28 cellular contexts compared by ENCODE assay signal in the genomic region with DNA sequence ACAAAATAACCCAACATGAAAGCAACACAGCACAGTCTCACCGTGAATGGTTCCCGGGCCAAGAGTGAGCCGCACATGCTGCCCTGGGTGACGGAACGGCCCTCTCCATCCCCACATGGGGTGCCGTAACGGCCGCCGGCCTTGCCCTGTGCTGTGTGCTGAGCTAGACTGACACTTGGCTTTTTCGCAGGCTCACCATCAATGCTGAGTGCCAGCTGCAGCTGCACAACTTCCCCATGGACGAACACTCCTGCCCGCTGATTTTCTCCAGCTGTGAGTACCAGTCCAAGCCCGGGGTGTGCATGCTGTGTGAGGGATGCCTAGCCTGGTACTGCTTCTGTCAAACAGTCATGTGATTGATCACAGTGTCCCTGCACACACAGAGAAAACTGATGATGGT.
DNase-seq lines count a peak whose midpoint lies in the region; ATAC-seq and TF ChIP-seq lines count a peak whose summit lies in the region.
"Had no signal": no experiment of that assay in that cellular context is flagged by ENCODE, and none has a peak within 500 bp of the region (broad histone marks: within the 10 kb centered on the region; RNA-seq: fewer than 3 reads in every experiment).

No MANE protein-coding gene starts in this region.

- no peaks in the 10 kb centered on the region for H3K4me1 Mint-ChIP-seq in T-helper 2 cell treated with Interferon-gamma antibody and Interleukin-4, amounts not matched to agents 5 μg/mL and 100 μg/mL, for 36 hours (ENCODE audit: low read depth)
- H3K4me1 Mint-ChIP-seq: activated CD4-positive, alpha-beta T cell treated with anti-CD3 and anti-CD28 coated beads, Interleukin-2, amount 10 ng/mL, durations not matched to agents 7 days and 5 days; stimulated activated effector memory CD8-positive, alpha-beta T cell treated with anti-CD3 and anti-CD28 coated beads, Interleukin-12 subunit alpha, Interleukin-12 subunit beta, amount 100 ng/mL, for 72 hours; T-helper 17 cell had no signal

- no peak for TF ChIP-seq CTCF in dorsolateral prefrontal cortex (IDR thresholded peaks at IDR 0.05 in 54 of 56, conservative IDR thresholded peaks at IDR 0.05 in 2 of 56; ENCODE audit: low read depth in 1 of 56, partially characterized antibody in 56 of 56)

- DNase-seq in AG08395 (ENCODE audit: low spot score) (peak; percentile 10), NCI-H1417 treated with DMSO at 0.1 percent for 48 hours (lab: John Stamatoyannopoulos, UW) (peak; percentile 14), dorsolateral prefrontal cortex (peak in 8 of 10 donors; percentile 28 to 66 (median 55)), nucleus accumbens (lab: John Stamatoyannopoulos, UW) (peak in 29 of 56 donors; percentile 5 to 64 (median 28)), T1000 (lab: John Stamatoyannopoulos, UW) (no peak), T-helper 9 cell (no peak)
- DNase-seq in T-helper 2 cell treated with Interferon-gamma antibody and Interleukin-4, amounts not matched to agents 5 μg/mL and 100 μg/mL, for 36 hours (ENCODE audit: low spot score), result no peak
- DNase-seq: ACHN; activated CD4-positive, alpha-beta T cell treated with anti-CD3 and anti-CD28 coated beads, Interleukin-2, amount 10 ng/mL, durations not matched to agents 7 days and 5 days; activated naive CD4-positive, alpha-beta T cell treated with anti-CD3 and anti-CD28 coated beads for 36 hours; activated T-cell treated with anti-CD3 and anti-CD28 coated beads, Interleukin-2, amount 50 U/mL, for 72 hours; aorta; Caco-2; dermis blood vessel endothelial cell; DMS79 treated with DMSO at 0.1 percent for 48 hours; H9; mammary epithelial cell; NCI-H2029 treated with DMSO at 0.1 percent for 48 hours; NCI-H510A; stimulated activated CD4-positive, alpha-beta T cell treated with anti-CD3 and anti-CD28 coated beads, Interleukin-2, amount 100 ng/mL, for 48 hours; T-helper 17 cell; testis had no signal

- H3K4me3 Mint-ChIP-seq in T-helper 2 cell treated with Interferon-gamma antibody and Interleukin-4, amounts not matched to agents 5 μg/mL and 100 μg/mL, for 36 hours, result no peak overlapping the region
- H3K4me3 Mint-ChIP-seq: activated CD4-positive, alpha-beta T cell treated with anti-CD3 and anti-CD28 coated beads, Interleukin-2, amount 10 ng/mL, durations not matched to agents 7 days and 5 days; activated naive CD4-positive, alpha-beta T cell treated with anti-CD3 and anti-CD28 coated beads for 36 hours; activated T-cell treated with anti-CD3 and anti-CD28 coated beads, Interleukin-2, amount 50 U/mL, for 72 hours; H9; stimulated activated effector memory CD8-positive, alpha-beta T cell treated with anti-CD3 and anti-CD28 coated beads, Interleukin-12 subunit alpha, Interleukin-12 subunit beta, amount 100 ng/mL, for 72 hours; T-helper 17 cell had no signal

- ATAC-seq in activated CD4-positive, CD25-positive, alpha-beta regulatory T cell treated with anti-CD3 and anti-CD28 coated beads, Interleukin-2, amount 50 U/mL, for 24 hours, result no peak
- ATAC-seq: activated T-cell treated with anti-CD3 and anti-CD28 coated beads, Interleukin-2, amount 50 U/mL, for 72 hours; stimulated activated effector memory CD8-positive, alpha-beta T cell treated with anti-CD3 and anti-CD28 coated beads, Interleukin-12 subunit alpha, Interleukin-12 subunit beta, amount 100 ng/mL, for 72 hours; T-helper 17 cell had no signal

- H3K27ac Mint-ChIP-seq in T-helper 2 cell treated with Interferon-gamma antibody and Interleukin-4, amounts not matched to agents 5 μg/mL and 100 μg/mL, for 36 hours, result no peak overlapping the region
- H3K27ac Mint-ChIP-seq: activated CD4-positive, alpha-beta T cell treated with anti-CD3 and anti-CD28 coated beads, Interleukin-2, amount 10 ng/mL, durations not matched to agents 7 days and 5 days; activated naive CD4-positive, alpha-beta T cell treated with anti-CD3 and anti-CD28 coated beads for 36 hours; activated T-cell treated with anti-CD3 and anti-CD28 coated beads, Interleukin-2, amount 50 U/mL, for 72 hours; H9; stimulated activated effector memory CD8-positive, alpha-beta T cell treated with anti-CD3 and anti-CD28 coated beads, Interleukin-12 subunit alpha, Interleukin-12 subunit beta, amount 100 ng/mL, for 72 hours; T-helper 17 cell had no signal

- no peaks in the 10 kb centered on the region for H3K27me3 ChIP-seq in dorsolateral prefrontal cortex
- H3K27me3 ChIP-seq: BLaER1 treated with 17β-estradiol and CSF1 and Interleukin-3, amounts not matched to agents 10 nM and 100 nM; right atrium auricular region; testis; vagina had no signal

- intact Hi-C loops in dorsolateral prefrontal cortex (cut with DNase I), result no loop called here

- H3K36me3 Mint-ChIP-seq in T-helper 2 cell treated with Interferon-gamma antibody and Interleukin-4, amounts not matched to agents 5 μg/mL and 100 μg/mL, for 36 hours (ENCODE audit: low read depth), result no peaks in the 10 kb centered on the region
- H3K36me3 Mint-ChIP-seq: stimulated activated effector memory CD8-positive, alpha-beta T cell treated with anti-CD3 and anti-CD28 coated beads, Interleukin-12 subunit alpha, Interleukin-12 subunit beta, amount 100 ng/mL, for 72 hours had no signal

- H3K27me3 Mint-ChIP-seq in T-helper 2 cell treated with Interferon-gamma antibody and Interleukin-4, amounts not matched to agents 5 μg/mL and 100 μg/mL, for 36 hours (ENCODE audit: low read depth), result no peaks in the 10 kb centered on the region
- H3K27me3 Mint-ChIP-seq: activated CD4-positive, alpha-beta T cell treated with anti-CD3 and anti-CD28 coated beads, Interleukin-2, amount 10 ng/mL, durations not matched to agents 7 days and 5 days; T-helper 17 cell had no signal

- H3K9me3 Mint-ChIP-seq in T-helper 2 cell treated with Interferon-gamma antibody and Interleukin-4, amounts not matched to agents 5 μg/mL and 100 μg/mL, for 36 hours, result peaks cover 40% of the 10 kb centered on the region
- H3K9me3 Mint-ChIP-seq: H9 had no signal

- peak overlapping the region in 40 of 59 donors; percentile 2 to 74 (median 49) for H3K27ac ChIP-seq in dorsolateral prefrontal cortex
- H3K27ac ChIP-seq: BLaER1 treated with 17β-estradiol and CSF1 and Interleukin-3, amounts not matched to agents 10 nM and 100 nM; right atrium auricular region; SK-N-MC; testis; vagina had no signal

- peak overlapping the region in 53 of 59 donors; percentile 1 to 60 (median 38) for H3K4me3 ChIP-seq in dorsolateral prefrontal cortex
- H3K4me3 ChIP-seq: BLaER1 treated with 17β-estradiol and CSF1 and Interleukin-3, amounts not matched to agents 10 nM and 100 nM; right atrium auricular region; SK-N-MC; testis; vagina had no signal

Comparison
In these comparisons a context has a peak if more than half of its experiments do, and no peak if none do; other contexts are left out.
1. DNase-seq: peak in AG08395 (single experiment), NCI-H1417 treated with DMSO at 0.1 percent for 48 hours (single experiment), dorsolateral prefrontal cortex (8 of 10) and nucleus accumbens (29 of 56); none in T1000 (single experiment), T-helper 2 cell treated with Interferon-gamma antibody and Interleukin-4, amounts not matched to agents 5 μg/mL and 100 μg/mL, for 36 hours (single experiment) and T-helper 9 cell (single experiment).